Comparison of ENCODE assay signal across 1 cellular context in the genomic region with DNA sequence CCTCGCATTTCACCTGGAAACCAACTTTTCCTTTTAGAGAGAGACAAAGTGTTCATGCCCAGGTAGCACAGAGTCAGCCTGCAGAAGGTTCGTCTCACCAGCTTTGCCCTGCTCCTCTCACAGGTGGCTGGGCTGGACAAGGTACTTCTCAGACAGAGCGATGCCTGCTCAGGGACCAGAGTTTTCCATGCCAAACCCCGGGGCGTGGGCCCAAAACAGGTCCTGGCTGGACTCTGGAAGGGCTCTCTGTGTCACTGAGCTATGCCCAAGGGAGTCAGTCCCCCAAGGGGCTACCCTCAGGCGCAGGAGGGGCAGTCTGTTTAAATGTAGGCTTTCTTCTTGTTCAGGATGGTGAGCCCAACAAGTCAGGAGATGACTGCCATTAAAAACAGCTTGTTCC.
TF ChIP-seq lines count a peak whose summit lies in the region.

No MANE protein-coding gene starts in this region.

TF ChIP-seq in K562, 482 proteins besides CTCF, POLR2A, EP300 and RAD21:
- TF ChIP-seq PATZ1 (CRISPR knock-in tag; IDR thresholded peaks at IDR 0.05; ENCODE audit: borderline replicate concordance) (no peak), NFYB (IDR thresholded peaks at IDR 0.05; ENCODE audit: extremely low read depth, insufficient read length) (no peak), ESRRB (CRISPR knock-in tag; IDR thresholded peaks at IDR 0.05; ENCODE audit: borderline replicate concordance) (no peak), TAL1 (IDR thresholded peaks at IDR 0.05) (no peak), ZNF507 (tag; conservative IDR thresholded peaks at IDR 0.05) (no peak), RAD51 (IDR thresholded peaks at IDR 0.05; ENCODE audit: borderline replicate concordance, low read depth) (no peak), ZNF589 (CRISPR knock-in tag; IDR thresholded peaks at IDR 0.05; ENCODE audit: low read depth) (no peak), SMAD1 (IDR thresholded peaks at IDR 0.05; ENCODE audit: low read depth, low read length, partially characterized antibody) (no peak), ZNF778 (CRISPR knock-in tag; IDR thresholded peaks at IDR 0.05) (no peak), MBD2 (IDR thresholded peaks at IDR 0.05; ENCODE audit: borderline replicate concordance, low read depth) (no peak), PTTG1 (tag; IDR thresholded peaks at IDR 0.05; ENCODE audit: low read depth) (no peak), ZKSCAN1 (IDR thresholded peaks at IDR 0.05; ENCODE audit: low read depth, low read length) (no peak), ZFPM2 (CRISPR knock-in tag; IDR thresholded peaks at IDR 0.05) (no peak), PRDM10 (IDR thresholded peaks at IDR 0.05; ENCODE audit: partially characterized antibody) (no peak)
- TF ChIP-seq, protein P1, sequence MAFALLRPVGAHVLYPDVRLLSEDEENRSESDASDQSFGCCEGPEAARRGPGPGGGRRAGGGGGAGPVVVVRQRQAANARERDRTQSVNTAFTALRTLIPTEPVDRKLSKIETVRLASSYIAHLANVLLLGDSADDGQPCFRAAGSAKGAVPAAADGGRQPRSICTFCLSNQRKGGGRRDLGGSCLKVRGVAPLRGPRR (CRISPR knock-in tag; IDR thresholded peaks at IDR 0.05): no peak
